1 cellular context compared by ENCODE assay signal in genomic region chr17:9445424-9445823, GRCh38.
TF ChIP-seq lines count a peak whose summit lies in the region.

No MANE protein-coding gene starts in this region.

TF ChIP-seq in HepG2, 621 proteins besides CTCF, POLR2A, EP300 and RAD21 (continued from another document):
- no peak for TF ChIP-seq NFIB (CRISPR knock-in tag; IDR thresholded peaks at IDR 0.05; ENCODE audit: borderline replicate concordance)
TF ChIP-seq in HepG2: peak in this region for 1.
